Comparison of ENCODE assay signal across 20 cellular contexts in genomic region chr7:136526408-136527105, GRCh38.
A peak's percentile ranks its signal among the peaks of the same experiment; 100 is the strongest.
DNase-seq lines count a peak whose midpoint lies in the region; ATAC-seq and TF ChIP-seq lines count a peak whose summit lies in the region.
"Had no signal": no experiment of that assay in that cellular context is flagged by ENCODE, and none has a peak within 500 bp of the region (broad histone marks: within the 10 kb centered on the region; RNA-seq: fewer than 3 reads in every experiment).

No MANE protein-coding gene starts in this region.

- H3K27ac ChIP-seq in right cardiac atrium (ENCODE audit: low read length) (no peak overlapping the region), MM.1S (ENCODE audit: low read length) (peak overlapping the region; percentile 14; the same call in 1 of the 2 replicates)
- H3K27ac ChIP-seq: Peyer's patch had no signal

- H3K9me3 ChIP-seq in right cardiac atrium (ENCODE audit: control insufficient read depth, low read length) = no peaks in the 10 kb centered on the region
- no peaks in the 10 kb centered on the region for H3K9me3 ChIP-seq in MM.1S (replicated peaks; ENCODE audit: insufficient read depth, low read length)
- H3K9me3 ChIP-seq: MG63, Peyer's patch had no signal

- no peaks in the 10 kb centered on the region for H3K79me2 ChIP-seq in MM.1S (ENCODE audit: low read length)

- no peaks in the 10 kb centered on the region for H3K27me3 ChIP-seq in right cardiac atrium (ENCODE audit: control insufficient read depth, insufficient read depth)
- H3K27me3 ChIP-seq in MM.1S (replicated peaks; ENCODE audit: insufficient read depth, low read length) = no peaks in the 10 kb centered on the region
- H3K27me3 ChIP-seq: MG63, Peyer's patch had no signal

- H3K27ac Mint-ChIP-seq in chondrocyte (ENCODE audit: unreplicated experiment) = no peak overlapping the region
- H3K27ac Mint-ChIP-seq in stimulated activated effector memory CD8-positive, alpha-beta T cell treated with anti-CD3 and anti-CD28 coated beads, Interleukin-12 subunit alpha, Interleukin-12 subunit beta, amount 100 ng/mL, for 72 hours = no peak overlapping the region

- intact Hi-C loops in Right ventricle myocardium inferior (cut with DNase I) (no loop called here), right cardiac atrium (cut with DNase I) (no loop called here)

- no peak overlapping the region for H3K4me3 Mint-ChIP-seq in chondrocyte (ENCODE audit: unreplicated experiment)
- no peak overlapping the region for H3K4me3 Mint-ChIP-seq in stimulated activated effector memory CD8-positive, alpha-beta T cell treated with anti-CD3 and anti-CD28 coated beads, Interleukin-12 subunit alpha, Interleukin-12 subunit beta, amount 100 ng/mL, for 72 hours

- no peak overlapping the region for H3K4me3 ChIP-seq in right cardiac atrium (ENCODE audit: low read length)
- no peak overlapping the region for H3K4me3 ChIP-seq in MM.1S (ENCODE audit: low read length)
- H3K4me3 ChIP-seq: MG63, Peyer's patch had no signal

- H4K20me1 ChIP-seq in MM.1S (ENCODE audit: insufficient read depth, low read length) = no peaks in the 10 kb centered on the region

- peaks cover 11% of the 10 kb centered on the region for H3K4me1 Mint-ChIP-seq in chondrocyte (ENCODE audit: low read depth)
- H3K4me1 Mint-ChIP-seq in stimulated activated effector memory CD8-positive, alpha-beta T cell treated with anti-CD3 and anti-CD28 coated beads, Interleukin-12 subunit alpha, Interleukin-12 subunit beta, amount 100 ng/mL, for 72 hours = no peaks in the 10 kb centered on the region

- 77% methylated on average over 7 of the region's 7 CpGs for WGBS in right cardiac atrium

- no peak overlapping the region for H2AFZ ChIP-seq in MM.1S (ENCODE audit: low read length)

- no peak for TF ChIP-seq CTCF in MM.1S (IDR thresholded peaks at IDR 0.05; ENCODE audit: low read length)
- no peak for TF ChIP-seq CTCF in chondrocyte (IDR thresholded peaks at IDR 0.05)

- no peaks in the 10 kb centered on the region for H3K36me3 ChIP-seq in MM.1S (replicated peaks; ENCODE audit: insufficient read depth, low read length)
- H3K36me3 ChIP-seq: MG63, Peyer's patch had no signal

- H3K9me2 ChIP-seq in MM.1S (replicated peaks; ENCODE audit: insufficient read depth, low read length) = no peaks in the 10 kb centered on the region
- H3K9me2 ChIP-seq: SK-N-SH had no signal

- H3K4me2 ChIP-seq in MM.1S (ENCODE audit: low read depth, low read length) = no peak overlapping the region
- H3K4me2 ChIP-seq: SK-N-SH had no signal

- H3K27me3 Mint-ChIP-seq in chondrocyte (ENCODE audit: low read depth) = no peaks in the 10 kb centered on the region

- no peak overlapping the region for H3K9ac ChIP-seq in MM.1S (ENCODE audit: low read length)
- H3K9ac ChIP-seq: SK-N-SH had no signal

- H3K9me3 Mint-ChIP-seq in chondrocyte (ENCODE audit: low read depth) = peaks cover 2% of the 10 kb centered on the region
- peaks cover 24% of the 10 kb centered on the region for H3K9me3 Mint-ChIP-seq in stimulated activated effector memory CD8-positive, alpha-beta T cell treated with anti-CD3 and anti-CD28 coated beads, Interleukin-12 subunit alpha, Interleukin-12 subunit beta, amount 100 ng/mL, for 72 hours

- no peaks in the 10 kb centered on the region for H3F3A ChIP-seq in MM.1S (ENCODE audit: insufficient read depth, low read length)

- H3K36me3 Mint-ChIP-seq in chondrocyte (ENCODE audit: low read depth) = no peaks in the 10 kb centered on the region
- H3K36me3 Mint-ChIP-seq in stimulated activated effector memory CD8-positive, alpha-beta T cell treated with anti-CD3 and anti-CD28 coated beads, Interleukin-12 subunit alpha, Interleukin-12 subunit beta, amount 100 ng/mL, for 72 hours = no peaks in the 10 kb centered on the region

- H3K4me1 ChIP-seq in right cardiac atrium (ENCODE audit: control insufficient read depth, insufficient read depth, low read length) (no peaks in the 10 kb centered on the region), MM.1S (ENCODE audit: low read length) (peaks cover 11% of the 10 kb centered on the region)
- H3K4me1 ChIP-seq: Peyer's patch had no signal

- DNase-seq in Right ventricle myocardium inferior (ENCODE audit: missing footprints) (peak; percentile 31), right cardiac atrium (no peak), MM.1S (peak; percentile 79), chondrocyte (ENCODE audit: low spot score) (peak; percentile 82), NK-92 (lab: John Stamatoyannopoulos, UW; ENCODE audit: unreplicated experiment) (no peak), T-helper 9 cell (no peak), superior temporal gyrus (ENCODE audit: extremely low spot score) (no peak)
- no peak for DNase-seq in stimulated activated effector memory CD8-positive, alpha-beta T cell treated with anti-CD3 and anti-CD28 coated beads, Interleukin-12 subunit alpha, Interleukin-12 subunit beta, amount 100 ng/mL, for 72 hours (ENCODE audit: low spot score in 2 of 2)
- DNase-seq: DMS153, DND-41, H7, KBM-7, MG63, NCI-H2029, NCI-H446 treated with DMSO at 0.1 percent for 48 hours, NCI-H526, NCI-H82, OCI-M1, Peyer's patch, SK-N-SH had no signal

- ATAC-seq in Right ventricle myocardium inferior = peak; percentile 37
- ATAC-seq in right cardiac atrium = no peak
- ATAC-seq in stimulated activated effector memory CD8-positive, alpha-beta T cell treated with anti-CD3 and anti-CD28 coated beads, Interleukin-12 subunit alpha, Interleukin-12 subunit beta, amount 100 ng/mL, for 72 hours = peak; percentile 24

Comparison
In these comparisons a context has a peak if more than half of its experiments do, and no peak if none do; other contexts are left out.
1. ATAC-seq: peak in Right ventricle myocardium inferior (single experiment) and stimulated activated effector memory CD8-positive, alpha-beta T cell treated with anti-CD3 and anti-CD28 coated beads, Interleukin-12 subunit alpha, Interleukin-12 subunit beta, amount 100 ng/mL, for 72 hours (single experiment); none in right cardiac atrium (0 of 2).
2. DNase-seq: peak in Right ventricle myocardium inferior (single experiment), MM.1S (single experiment) and chondrocyte (single experiment); none in right cardiac atrium (0 of 3), stimulated activated effector memory CD8-positive, alpha-beta T cell treated with anti-CD3 and anti-CD28 coated beads, Interleukin-12 subunit alpha, Interleukin-12 subunit beta, amount 100 ng/mL, for 72 hours (0 of 2), NK-92 (single experiment), T-helper 9 cell (single experiment) and superior temporal gyrus (single experiment).